Comparison of ENCODE assay signal across 12 cellular contexts in genomic region chr2:56448403-56448998, GRCh38.
DNase-seq lines count a peak whose midpoint lies in the region; ATAC-seq, FAIRE-seq and TF ChIP-seq lines count a peak whose summit lies in the region.
"Had no signal": no experiment of that assay in that cellular context is flagged by ENCODE, and none has a peak within 500 bp of the region (broad histone marks: within the 10 kb centered on the region; RNA-seq: fewer than 3 reads in every experiment).

No MANE protein-coding gene starts in this region.

- TF ChIP-seq EP300 in A549 (IDR thresholded peaks at IDR 0.05), result no peak

- H2BK5ac ChIP-seq in mesenchymal stem cell (ENCODE audit: low read depth, low read length, poor library complexity, severe bottlenecking), result no peak overlapping the region

- peaks cover 13% of the 10 kb centered on the region for H3K9me3 Mint-ChIP-seq in chondrocyte (ENCODE audit: low read depth)

- H3K27me3 ChIP-seq in mesenchymal stem cell (ENCODE audit: control insufficient read depth in 1 of 2, insufficient read depth in 1 of 2, low read length in 2 of 2), result no peaks in the 10 kb centered on the region
- no peaks in the 10 kb centered on the region for H3K27me3 ChIP-seq in brain microvascular endothelial cell (replicated peaks)
- H3K27me3 ChIP-seq: testis had no signal

- no peak for TF ChIP-seq CTCF in A549 (IDR thresholded peaks at IDR 0.05)
- TF ChIP-seq CTCF in chondrocyte (IDR thresholded peaks at IDR 0.05), result no peak
- no peak for TF ChIP-seq CTCF in brain microvascular endothelial cell (IDR thresholded peaks at IDR 0.05; ENCODE audit: low read depth, low read length, missing control alignments)

- H3K9ac ChIP-seq in mesenchymal stem cell (ENCODE audit: low read length), result no peak overlapping the region

- no peak overlapping the region for H3K14ac ChIP-seq in mesenchymal stem cell (ENCODE audit: low read length in 2 of 2)

- 13% methylated on average over 5 of the region's 5 CpGs for WGBS in A549 (ENCODE audit: missing lambda C conversion rate)
- WGBS in mesenchymal stem cell, result 57% methylated on average over 4 of the region's 5 CpGs

- H3K36me3 ChIP-seq in mesenchymal stem cell (ENCODE audit: control insufficient read depth in 1 of 2, insufficient read depth in 2 of 2, low read depth in 1 of 2, low read length in 2 of 2) (no peaks in the 10 kb centered on the region), brain microvascular endothelial cell (replicated peaks) (no peaks in the 10 kb centered on the region)

- H3K4ac ChIP-seq in mesenchymal stem cell (ENCODE audit: low read depth in 1 of 2, low read length in 2 of 2), result no peak overlapping the region

- no peaks in the 10 kb centered on the region for H3K27me3 Mint-ChIP-seq in chondrocyte (ENCODE audit: low read depth)
- H3K27me3 Mint-ChIP-seq: activated naive CD8-positive, alpha-beta T cell treated with anti-CD3 and anti-CD28 coated beads, Interleukin-2, amount 50 U/mL, for 24 hours had no signal

- H2AK5ac ChIP-seq in mesenchymal stem cell (ENCODE audit: low read length, severe bottlenecking), result no peak overlapping the region

- no peak for TF ChIP-seq RAD21 in A549 (conservative IDR thresholded peaks at IDR 0.05 in 1 of 2, IDR thresholded peaks at IDR 0.05 in 1 of 2)

- no peaks in the 10 kb centered on the region for H3K79me1 ChIP-seq in mesenchymal stem cell (replicated peaks; ENCODE audit: low read length, poor library complexity, severe bottlenecking)

- no peak overlapping the region for H3K4me3 ChIP-seq in A549
- no peak overlapping the region for H3K4me3 ChIP-seq in mesenchymal stem cell (ENCODE audit: insufficient read depth in 1 of 2, low read depth in 1 of 2, low read length in 2 of 2)
- H3K4me3 ChIP-seq in brain microvascular endothelial cell (ENCODE audit: low read depth, low read length), result no peak overlapping the region
- H3K4me3 ChIP-seq: testis had no signal

- H3K27ac ChIP-seq in A549 (peak overlapping the region; percentile 82 to 92), mesenchymal stem cell (ENCODE audit: low read length, poor library complexity, severe bottlenecking) (peak overlapping the region; percentile 86), brain microvascular endothelial cell (no peak overlapping the region)
- H3K27ac ChIP-seq: testis had no signal

- FAIRE-seq in A549 (lab: Jason Lieb, UNC), result no peak

- peaks cover 9% of the 10 kb centered on the region; the same call in 2 of the 3 replicates for H3K9me3 ChIP-seq in A549
- H3K9me3 ChIP-seq in mesenchymal stem cell (ENCODE audit: control insufficient read depth, low read length), result peaks cover 10% of the 10 kb centered on the region
- H3K9me3 ChIP-seq: testis had no signal

- DNase-seq in A549 (ENCODE audit: low read depth in 1 of 2, low spot score in 1 of 2) (peak; percentile 5 to 16), HT1080 (ENCODE audit: low read depth) (peak; percentile 25), chondrocyte (ENCODE audit: low spot score) (no peak), mesenchymal stem cell (peak; percentile 23), H4 (ENCODE audit: low spot score) (no peak), brain microvascular endothelial cell (no peak), cerebellar cortex (ENCODE audit: low spot score) (no peak), NCI-H748 (lab: John Stamatoyannopoulos, UW; ENCODE audit: unreplicated experiment) (no peak)
- DNase-seq: activated naive CD8-positive, alpha-beta T cell treated with anti-CD3 and anti-CD28 coated beads, Interleukin-2, amount 50 U/mL, for 24 hours had no signal

- no peak overlapping the region for H3K4me3 Mint-ChIP-seq in chondrocyte (ENCODE audit: unreplicated experiment)
- H3K4me3 Mint-ChIP-seq: activated naive CD8-positive, alpha-beta T cell treated with anti-CD3 and anti-CD28 coated beads, Interleukin-2, amount 50 U/mL, for 24 hours; mesothelial cell of epicardium had no signal

- H3K27ac Mint-ChIP-seq in chondrocyte (ENCODE audit: unreplicated experiment), result peak overlapping the region; percentile 78
- H3K27ac Mint-ChIP-seq: activated naive CD8-positive, alpha-beta T cell treated with anti-CD3 and anti-CD28 coated beads, Interleukin-2, amount 50 U/mL, for 24 hours; mesothelial cell of epicardium had no signal

- H3K18ac ChIP-seq in mesenchymal stem cell (ENCODE audit: low read depth in 1 of 2, low read length in 2 of 2), result no peak overlapping the region

- H3K4me1 ChIP-seq in A549, result peaks cover 41% of the 10 kb centered on the region
- H3K4me1 ChIP-seq in mesenchymal stem cell (ENCODE audit: control insufficient read depth, insufficient read depth, low read depth, low read length), result no peaks in the 10 kb centered on the region
- H3K4me1 ChIP-seq: testis had no signal

- in situ Hi-C loops in brain microvascular endothelial cell (cut with HindIII; ENCODE audit: low pct_ligation_motif_present, low sequenced_read_pairs), result no loop called here

- peak; percentile 72 to 77 for ATAC-seq in A549
- ATAC-seq: activated naive CD8-positive, alpha-beta T cell treated with anti-CD3 and anti-CD28 coated beads, Interleukin-2, amount 50 U/mL, for 24 hours; Right ventricle myocardium inferior had no signal

- no peak overlapping the region for H4K91ac ChIP-seq in mesenchymal stem cell (ENCODE audit: low read length)

- no peak overlapping the region for H4K8ac ChIP-seq in mesenchymal stem cell (ENCODE audit: low read length)

- no peak overlapping the region for H2BK120ac ChIP-seq in mesenchymal stem cell (ENCODE audit: low read depth, low read length)

- H2BK15ac ChIP-seq in mesenchymal stem cell (ENCODE audit: low read depth, poor library complexity, severe bottlenecking), result no peak overlapping the region

- H3K4me2 ChIP-seq in A549 (peak overlapping the region; percentile 79), mesenchymal stem cell (ENCODE audit: low read length, poor library complexity, severe bottlenecking) (no peak overlapping the region)

- no peak for TF ChIP-seq POLR2A in A549 (IDR thresholded peaks at IDR 0.05; ENCODE audit: low read length)

- H3K4me1 Mint-ChIP-seq in chondrocyte (ENCODE audit: low read depth), result peaks cover 23% of the 10 kb centered on the region
- H3K4me1 Mint-ChIP-seq: activated naive CD8-positive, alpha-beta T cell treated with anti-CD3 and anti-CD28 coated beads, Interleukin-2, amount 50 U/mL, for 24 hours had no signal

- no peak overlapping the region for H2BK12ac ChIP-seq in mesenchymal stem cell (ENCODE audit: low read length in 2 of 2)

- no peaks in the 10 kb centered on the region for H3K36me3 Mint-ChIP-seq in chondrocyte (ENCODE audit: low read depth)
- H3K36me3 Mint-ChIP-seq: mesothelial cell of epicardium had no signal

- no peak overlapping the region for H2AFZ ChIP-seq in mesenchymal stem cell (ENCODE audit: low read depth, low read length)

- POLR2A ChIA-PET in A549 (lab: Yijun Ruan, JAX), result interaction anchor here (1.5 kb wide), 1 partner anchor 294 kb away, joined by 6 read pairs; no protein-coding TSS in a partner anchor

- CTCF ChIA-PET in A549 (lab: Yijun Ruan, JAX), result interaction anchor here (1.0 to 2.7 kb wide), 2 partner anchors 27 to 265 kb away, joined by 4 to 10 read pairs; partner anchors contain the start of gene CCDC85A

- H3K23ac ChIP-seq in mesenchymal stem cell (ENCODE audit: low read length in 2 of 2), result no peak overlapping the region

TF ChIP-seq in A549, 52 proteins besides CTCF, POLR2A, EP300 and RAD21:
- TF ChIP-seq ZFP36 (IDR thresholded peaks at IDR 0.05; ENCODE audit: borderline replicate concordance, partially characterized antibody) (peak; percentile 67), HES2 (IDR thresholded peaks at IDR 0.05) (no peak)
- TF ChIP-seq, protein P1, sequence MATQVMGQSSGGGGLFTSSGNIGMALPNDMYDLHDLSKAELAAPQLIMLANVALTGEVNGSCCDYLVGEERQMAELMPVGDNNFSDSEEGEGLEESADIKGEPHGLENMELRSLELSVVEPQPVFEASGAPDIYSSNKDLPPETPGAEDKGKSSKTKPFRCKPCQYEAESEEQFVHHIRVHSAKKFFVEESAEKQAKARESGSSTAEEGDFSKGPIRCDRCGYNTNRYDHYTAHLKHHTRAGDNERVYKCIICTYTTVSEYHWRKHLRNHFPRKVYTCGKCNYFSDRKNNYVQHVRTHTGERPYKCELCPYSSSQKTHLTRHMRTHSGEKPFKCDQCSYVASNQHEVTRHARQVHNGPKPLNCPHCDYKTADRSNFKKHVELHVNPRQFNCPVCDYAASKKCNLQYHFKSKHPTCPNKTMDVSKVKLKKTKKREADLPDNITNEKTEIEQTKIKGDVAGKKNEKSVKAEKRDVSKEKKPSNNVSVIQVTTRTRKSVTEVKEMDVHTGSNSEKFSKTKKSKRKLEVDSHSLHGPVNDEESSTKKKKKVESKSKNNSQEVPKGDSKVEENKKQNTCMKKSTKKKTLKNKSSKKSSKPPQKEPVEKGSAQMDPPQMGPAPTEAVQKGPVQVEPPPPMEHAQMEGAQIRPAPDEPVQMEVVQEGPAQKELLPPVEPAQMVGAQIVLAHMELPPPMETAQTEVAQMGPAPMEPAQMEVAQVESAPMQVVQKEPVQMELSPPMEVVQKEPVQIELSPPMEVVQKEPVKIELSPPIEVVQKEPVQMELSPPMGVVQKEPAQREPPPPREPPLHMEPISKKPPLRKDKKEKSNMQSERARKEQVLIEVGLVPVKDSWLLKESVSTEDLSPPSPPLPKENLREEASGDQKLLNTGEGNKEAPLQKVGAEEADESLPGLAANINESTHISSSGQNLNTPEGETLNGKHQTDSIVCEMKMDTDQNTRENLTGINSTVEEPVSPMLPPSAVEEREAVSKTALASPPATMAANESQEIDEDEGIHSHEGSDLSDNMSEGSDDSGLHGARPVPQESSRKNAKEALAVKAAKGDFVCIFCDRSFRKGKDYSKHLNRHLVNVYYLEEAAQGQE (IDR thresholded peaks at IDR 0.05), result no peak

Comparison
In these comparisons a context has a peak if more than half of its experiments do, and no peak if none do; other contexts are left out.
1. DNase-seq: peak in A549 (2 of 2), HT1080 (single experiment) and mesenchymal stem cell (single experiment); none in chondrocyte (single experiment), H4 (single experiment), brain microvascular endothelial cell (single experiment), cerebellar cortex (single experiment) and NCI-H748 (single experiment).